8 cellular contexts compared by ENCODE assay signal in the genomic region with DNA sequence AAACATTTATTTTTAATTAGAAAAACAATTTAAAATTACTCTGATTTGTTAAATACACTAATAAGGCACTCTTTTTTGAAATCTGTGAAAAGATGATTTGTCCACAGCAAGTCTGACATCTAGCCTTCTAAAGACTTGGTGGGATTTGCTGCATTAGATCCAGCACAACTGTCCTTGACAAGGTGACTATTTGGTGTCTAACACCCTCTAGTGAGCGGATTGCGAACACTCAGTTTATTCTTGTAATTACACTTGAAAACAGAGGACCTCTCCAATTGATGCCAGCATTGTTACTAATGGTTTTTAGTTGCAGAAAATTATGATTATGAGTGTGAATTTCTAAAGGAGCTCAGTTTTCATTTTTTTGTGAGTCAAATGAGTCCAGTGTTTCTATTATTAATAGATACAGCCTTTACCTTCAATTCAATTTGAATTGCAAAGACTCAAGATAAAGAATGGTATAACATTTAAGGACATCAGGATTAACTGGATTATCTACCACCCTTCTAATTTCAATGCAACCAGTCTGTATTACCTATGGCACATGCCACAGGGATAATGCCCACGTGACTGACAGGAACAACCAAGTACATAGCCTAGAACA. TPM values are rescaled to one million over a fixed set of nuclear protein-coding genes. Genes with fewer than 3 reads are reported as not detected.
DNase-seq lines count a peak whose midpoint lies in the region; ATAC-seq, FAIRE-seq and TF ChIP-seq lines count a peak whose summit lies in the region.

No MANE protein-coding gene starts in this region.

- peak; percentile 79 for TF ChIP-seq CTCF in BE2C (IDR thresholded peaks at IDR 0.05; ENCODE audit: low read depth, low read length)
- TF ChIP-seq CTCF in parathyroid adenoma (IDR thresholded peaks at IDR 0.05): peak; percentile 79

- H3K36me3 ChIP-seq in BE2C: no peaks in the 10 kb centered on the region
- no peaks in the 10 kb centered on the region for H3K36me3 ChIP-seq in parathyroid adenoma (ENCODE audit: control insufficient read depth, insufficient read depth, low read length)

- H3K9me3 ChIP-seq in BE2C (no peaks in the 10 kb centered on the region), parathyroid adenoma (ENCODE audit: control insufficient read depth, low read length) (no peaks in the 10 kb centered on the region)

- ATAC-seq in HG02943 (IDR thresholded peaks at IDR 0.05; ENCODE audit: low read depth, unreplicated experiment): peak; percentile 84

- H3K27me3 ChIP-seq in BE2C (no peaks in the 10 kb centered on the region), parathyroid adenoma (ENCODE audit: control insufficient read depth, insufficient read depth, low read length) (no peaks in the 10 kb centered on the region)

- DNase-seq in BE2C: peak; percentile 45
- DNase-seq in GM18507 (ENCODE audit: extremely low spot score, insufficient read length, low read depth): peak; percentile 9
- DNase-seq in NCI-H1694 (lab: John Stamatoyannopoulos, UW): peak; percentile 84
- DNase-seq in SW 1271 (lab: John Stamatoyannopoulos, UW): peak; percentile 29 to 71
- peak; percentile 71 for DNase-seq in foreskin melanocyte
- no peak for DNase-seq in stimulated activated CD4-positive, alpha-beta T cell treated with anti-CD3 and anti-CD28 coated beads, Interleukin-4, amount 100 ng/mL, for 24 hours

- H3K27ac ChIP-seq in parathyroid adenoma: peak overlapping the region; percentile 33

- no peaks in the 10 kb centered on the region for H3K79me2 ChIP-seq in parathyroid adenoma

- H3K4me1 ChIP-seq in BE2C (no peaks in the 10 kb centered on the region), parathyroid adenoma (peaks cover 29% of the 10 kb centered on the region)

- H2AFZ ChIP-seq in parathyroid adenoma: peak overlapping the region; percentile 36

- H3K4me3 ChIP-seq in BE2C (ENCODE audit: low read depth, low read length): no peak overlapping the region
- H3K4me3 ChIP-seq in parathyroid adenoma (ENCODE audit: low read depth, low read length): no peak overlapping the region

- no peak overlapping the region for H3K4me2 ChIP-seq in parathyroid adenoma (ENCODE audit: low read length)

- H3K9ac ChIP-seq in parathyroid adenoma: no peak overlapping the region

- FAIRE-seq in GM18507 (lab: Jason Lieb, UNC): peak; percentile 76

RNA-seq across cellular contexts. Expression of gene STRIT1, which starts 29.7 kb away (rescaled TPM):
- polyA plus RNA-seq in BE2C (2012; ENCODE audit: insufficient read depth, insufficient read length, low read depth): not detected
